Comparison of ENCODE assay signal across 24 cellular contexts in the genomic region with DNA sequence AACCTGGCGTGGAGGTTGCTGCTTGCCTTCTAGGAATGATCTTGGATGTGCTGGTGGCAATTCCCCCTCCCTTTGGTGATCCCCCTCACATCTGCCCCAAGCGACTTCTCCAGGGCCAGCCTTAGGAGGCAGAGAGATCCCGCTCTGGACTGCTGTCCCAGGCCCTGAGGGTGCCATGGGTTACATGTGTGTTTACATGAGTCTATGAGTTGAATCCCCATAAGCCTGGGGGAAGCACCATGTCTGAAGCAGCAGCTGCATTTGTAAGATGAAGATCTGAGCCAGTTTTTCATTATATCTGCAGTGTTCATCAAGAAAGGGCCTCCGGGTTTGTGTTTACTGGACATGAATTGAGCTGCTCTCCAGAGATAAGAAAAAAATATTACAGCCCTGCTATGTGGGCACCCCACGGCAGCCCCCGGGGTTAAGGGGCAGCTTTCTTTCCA. TPM values are rescaled to one million over a fixed set of nuclear protein-coding genes. Genes with fewer than 3 reads are reported as not detected.
DNase-seq lines count a peak whose midpoint lies in the region; ATAC-seq and TF ChIP-seq lines count a peak whose summit lies in the region.
"Had no signal": no experiment of that assay in that cellular context is flagged by ENCODE, and none has a peak within 500 bp of the region (broad histone marks: within the 10 kb centered on the region; RNA-seq: fewer than 3 reads in every experiment).

No MANE protein-coding gene starts in this region.

- BruUV-seq in A673 (replicated peaks; lab: Mats Ljungman, UMichigan): no TSS peak

- no peaks in the 10 kb centered on the region for H3K9me3 Mint-ChIP-seq in activated naive CD4-positive, alpha-beta T cell treated with anti-CD3 and anti-CD28 coated beads, Interleukin-2, amount 10 ng/mL, durations not matched to agents 7 days and 5 days
- H3K9me3 Mint-ChIP-seq in T-helper 2 cell treated with Interferon-gamma antibody and Interleukin-4, amounts not matched to agents 5 μg/mL and 100 μg/mL, for 36 hours: no peaks in the 10 kb centered on the region

- H3K27me3 ChIP-seq in dorsolateral prefrontal cortex (peaks cover 0 to 18% (median 0%) of the 10 kb centered on the region in 45 donors), A673 (replicated peaks; ENCODE audit: insufficient read depth, low read depth, low read length, poor library complexity) (peaks cover 32% of the 10 kb centered on the region)

- no peaks in the 10 kb centered on the region for H3K9me3 ChIP-seq in A673 (ENCODE audit: low read depth, low read length, poor library complexity, severe bottlenecking)
- H3K9me3 ChIP-seq: breast epithelium, gastroesophageal sphincter, stomach, uterus had no signal

- peaks cover 5% of the 10 kb centered on the region for H3K27me3 Mint-ChIP-seq in activated naive CD4-positive, alpha-beta T cell treated with anti-CD3 and anti-CD28 coated beads, Interleukin-2, amount 10 ng/mL, durations not matched to agents 7 days and 5 days
- no peaks in the 10 kb centered on the region for H3K27me3 Mint-ChIP-seq in T-helper 2 cell treated with Interferon-gamma antibody and Interleukin-4, amounts not matched to agents 5 μg/mL and 100 μg/mL, for 36 hours (ENCODE audit: low read depth)

- H3K4me3 ChIP-seq in dorsolateral prefrontal cortex (no peak overlapping the region), A673 (ENCODE audit: low read depth, low read length, poor library complexity, severe bottlenecking) (no peak overlapping the region)
- H3K4me3 ChIP-seq: breast epithelium, gastroesophageal sphincter, stomach, uterus had no signal

- POLR2A ChIA-PET in A673 (lab: Charles Lee; ENCODE audit: low non-redundant PET): no interaction called here

- intact Hi-C loops in dorsolateral prefrontal cortex (cut with DNase I): loop anchor here in 1 of 2 donors (5.0 kb wide), 1 partner anchor 47 kb away; a partner anchor contains a TSS
- intact Hi-C loops in A673 (cut with micrococcal nuclease; ENCODE audit: unreplicated experiment): loop anchor here (5.0 kb wide), 1 partner anchor 53 kb away; no protein-coding TSS in a partner anchor
- intact Hi-C loops in posterior cingulate gyrus (cut with DNase I): loop anchor here (5.0 kb wide), 1 partner anchor 42 kb away; no protein-coding TSS in a partner anchor

- H3K27ac ChIP-seq in dorsolateral prefrontal cortex: peak overlapping the region in 56 of 59 donors; percentile 47 to 98 (median 88)
- peak overlapping the region; percentile 93 for H3K27ac ChIP-seq in substantia nigra (ENCODE audit: low read depth, low read length, poor library complexity, severe bottlenecking)
- H3K27ac ChIP-seq in A673 (ENCODE audit: low read depth, low read length, poor library complexity, severe bottlenecking): no peak overlapping the region
- H3K27ac ChIP-seq: breast epithelium, gastroesophageal sphincter, RWPE1, stomach, uterus had no signal

- H3K36me3 ChIP-seq in A673 (ENCODE audit: insufficient read depth, low read length, poor library complexity, severe bottlenecking): no peaks in the 10 kb centered on the region
- H3K36me3 ChIP-seq: breast epithelium, gastroesophageal sphincter, stomach, uterus had no signal

- peak overlapping the region; percentile 99 for H3K27ac Mint-ChIP-seq in activated naive CD4-positive, alpha-beta T cell treated with anti-CD3 and anti-CD28 coated beads, Interleukin-2, amount 10 ng/mL, durations not matched to agents 7 days and 5 days
- peak overlapping the region; percentile 95 for H3K27ac Mint-ChIP-seq in T-helper 2 cell treated with Interferon-gamma antibody and Interleukin-4, amounts not matched to agents 5 μg/mL and 100 μg/mL, for 36 hours
- H3K27ac Mint-ChIP-seq: H9 had no signal

- CTCF ChIA-PET in activated naive CD4-positive, alpha-beta T cell treated with anti-CD3 and anti-CD28 coated beads, Interleukin-2, amount 10 ng/mL, durations not matched to agents 7 days and 5 days (lab: Charles Lee): interaction anchor here (0.8 to 12.7 kb wide), 9 partner anchors 18 to 131 kb away, joined by 3 to 489 read pairs (median 6); a partner anchor contains a TSS
- CTCF ChIA-PET in A673 (lab: Charles Lee): no interaction called here

- peaks cover 35% of the 10 kb centered on the region for H3K36me3 Mint-ChIP-seq in activated naive CD4-positive, alpha-beta T cell treated with anti-CD3 and anti-CD28 coated beads, Interleukin-2, amount 10 ng/mL, durations not matched to agents 7 days and 5 days
- peaks cover 11% of the 10 kb centered on the region for H3K36me3 Mint-ChIP-seq in T-helper 2 cell treated with Interferon-gamma antibody and Interleukin-4, amounts not matched to agents 5 μg/mL and 100 μg/mL, for 36 hours (ENCODE audit: low read depth)

- TF ChIP-seq CTCF in dorsolateral prefrontal cortex (IDR thresholded peaks at IDR 0.05 in 54 of 56, conservative IDR thresholded peaks at IDR 0.05 in 2 of 56; ENCODE audit: low read depth in 1 of 56, partially characterized antibody in 56 of 56): no peak
- no peak for TF ChIP-seq CTCF in A673 (conservative IDR thresholded peaks at IDR 0.05; ENCODE audit: low read depth, low read length)

- no peak for ATAC-seq in HG03025 (IDR thresholded peaks at IDR 0.05; ENCODE audit: low FRiP score, unreplicated experiment)
- ATAC-seq: gastroesophageal sphincter, left colon, sciatic nerve had no signal

- no peak for DNase-seq in activated naive CD4-positive, alpha-beta T cell treated with anti-CD3 and anti-CD28 coated beads, Interleukin-2, amount 10 ng/mL, durations not matched to agents 7 days and 5 days
- no peak for DNase-seq in activated naive CD4-positive, alpha-beta T cell treated with anti-CD3 and anti-CD28 coated beads, Interleukin-2, amount 50 U/mL, for 16 hours
- no peak for DNase-seq in T-helper 2 cell treated with Interferon-gamma antibody and Interleukin-4, amounts not matched to agents 5 μg/mL and 100 μg/mL, for 36 hours (ENCODE audit: low spot score)
- DNase-seq in dorsolateral prefrontal cortex (no peak), substantia nigra (lab: John Stamatoyannopoulos, UW) (no peak), A673 (ENCODE audit: low spot score) (no peak), posterior cingulate gyrus (no peak)
- DNase-seq: Calu3, H9, IMR-90, left colon, MV-4-11, NCI-H1930, NCI-H446 treated with DMSO at 0.1 percent for 48 hours, nucleus accumbens, stomach, SW 1271, uterus had no signal

- H3K4me1 ChIP-seq in A673 (ENCODE audit: insufficient read depth, low read length, poor library complexity, severe bottlenecking): peaks cover 6% of the 10 kb centered on the region
- H3K4me1 ChIP-seq: breast epithelium had no signal

- peaks cover 86% of the 10 kb centered on the region for H3K4me1 Mint-ChIP-seq in activated naive CD4-positive, alpha-beta T cell treated with anti-CD3 and anti-CD28 coated beads, Interleukin-2, amount 10 ng/mL, durations not matched to agents 7 days and 5 days
- peaks cover 73% of the 10 kb centered on the region for H3K4me1 Mint-ChIP-seq in T-helper 2 cell treated with Interferon-gamma antibody and Interleukin-4, amounts not matched to agents 5 μg/mL and 100 μg/mL, for 36 hours (ENCODE audit: low read depth)

- H3K4me3 Mint-ChIP-seq in activated naive CD4-positive, alpha-beta T cell treated with anti-CD3 and anti-CD28 coated beads, Interleukin-2, amount 10 ng/mL, durations not matched to agents 7 days and 5 days: peak overlapping the region; percentile 95
- H3K4me3 Mint-ChIP-seq in T-helper 2 cell treated with Interferon-gamma antibody and Interleukin-4, amounts not matched to agents 5 μg/mL and 100 μg/mL, for 36 hours: peak overlapping the region; percentile 91

RNA-seq across cellular contexts. Expression of a gene that starts 46.1 kb away (rescaled TPM):
- total RNA-seq in dorsolateral prefrontal cortex (100 to 1,000 TPM in 1 of 120 experiments, 10 to 100 TPM in 119; 47.0 to 101 (median 70.2) TPM), A673 (2021) (99.7 and 103 TPM in 2 replicates)

RNA-seq across cellular contexts. Expression of a gene that starts 50.0 kb away (rescaled TPM):
- total RNA-seq in dorsolateral prefrontal cortex (100 to 1,000 TPM in 74 of 120 experiments, 10 to 100 TPM in 46; 24.0 to 522 (median 118) TPM), A673 (2021) (not detected in 2 replicates)
- total RNA-seq: Calu3, dermis microvascular lymphatic vessel endothelial cell, H9, IMR-90 had no signal

Comparison
In these comparisons a context has a peak if more than half of its experiments do, and no peak if none do; other contexts are left out.
1. RNA of a gene that starts 50.0 kb away (total RNA-seq): 24.0 to 522 TPM in dorsolateral prefrontal cortex; not detected in A673; every median in the first group is over 10 times any median in the second.